32 cellular contexts compared by ENCODE assay signal in genomic region chr11:6263664-6264063, GRCh38. TPM values are rescaled to one million over a fixed set of nuclear protein-coding genes. Genes with fewer than 3 reads are reported as not detected.
"Had no signal": no experiment of that assay in that cellular context is flagged by ENCODE, and none has a peak within 500 bp of the region (broad histone marks: within the 10 kb centered on the region; RNA-seq: fewer than 3 reads in every experiment).

No MANE protein-coding gene starts in this region.

- H3K4me3 ChIP-seq: gastrocnemius medialis, lung, ovary, psoas muscle, skin epidermis, spleen, thoracic aorta, tibial nerve, upper lobe of left lung, uterus had no signal

- H3K36me3 ChIP-seq: gastrocnemius medialis, ovary, spleen, thoracic aorta, tibial nerve, upper lobe of left lung, uterus had no signal

- H3K9me3 ChIP-seq: gastrocnemius medialis, ovary, psoas muscle, spleen, thoracic aorta, tibial nerve, upper lobe of left lung, uterus had no signal

- H3K27ac ChIP-seq: epithelial cell of prostate, gastrocnemius medialis, ovary, psoas muscle, skin epidermis, spleen, thoracic aorta, tibial nerve, upper lobe of left lung, uterus had no signal

- H3K27me3 ChIP-seq: ovary, uterus had no signal

- FAIRE-seq: kidney had no signal

- ATAC-seq: effector memory CD8-positive, alpha-beta T cell; esophagus mucosa; gastrocnemius medialis; left lobe of liver; natural killer cell; psoas muscle; right cardiac atrium; stimulated activated memory B cell treated with anti-CD40 and anti-IgM and Interleukin-4, amounts not matched to agents 10 μg/mL and 1 μg/mL and 100 μg/mL, for 72 hours; stimulated activated naive CD8-positive, alpha-beta T cell treated with anti-CD3 and anti-CD28 coated beads, Interleukin-15, Interleukin-2, amounts not matched to agents 100 U/mL and 50 U/mL, for 24 hours had no signal

- DNase-seq: cortex of kidney; effector memory CD8-positive, alpha-beta T cell; foreskin fibroblast; gastrocnemius medialis; head of caudate nucleus; kidney; natural killer cell; occipital lobe; ovary; posterior cingulate gyrus; psoas muscle; right cardiac atrium; spleen; stimulated activated CD4-positive, alpha-beta T cell treated with anti-CD3 and anti-CD28 coated beads, Interleukin-4, amount 100 ng/mL, for 4 hours; stimulated activated naive CD8-positive, alpha-beta T cell treated with anti-CD3 and anti-CD28 coated beads, Interleukin-15, Interleukin-2, amounts not matched to agents 100 U/mL and 50 U/mL, for 24 hours; substantia nigra; upper lobe of left lung; uterus had no signal

RNA-seq across cellular contexts. Expression of gene CCKBR, which starts 4.0 kb away (rescaled TPM):
- total RNA-seq: dermis microvascular lymphatic vessel endothelial cell, esophagus mucosa, gastrocnemius medialis, glomerular endothelial cell, kidney, left lobe of liver, liver, lung, mononuclear cell, natural killer cell, psoas muscle, renal cortical epithelial cell, right cardiac atrium, spleen, thoracic aorta, tibial nerve, upper lobe of left lung, uterus had no signal
- polyA plus RNA-seq: liver, lung, psoas muscle, spleen had no signal

RNA-seq across cellular contexts. Expression of gene CNGA4, which starts 24.8 kb away (rescaled TPM):
- total RNA-seq: dermis microvascular lymphatic vessel endothelial cell, gastrocnemius medialis, left lobe of liver, liver, psoas muscle, thoracic aorta had no signal
- polyA plus RNA-seq: neural cell had no signal

RNA-seq across cellular contexts. Expression of gene CAVIN3, which starts 56.6 kb away (rescaled TPM):
- total RNA-seq: natural killer cell had no signal
- polyA plus RNA-seq: neural cell had no signal

RNA-seq across cellular contexts. Expression of gene C11orf42, which starts 58.3 kb away (rescaled TPM):
- total RNA-seq: dermis microvascular lymphatic vessel endothelial cell, esophagus mucosa, gastrocnemius medialis, glomerular endothelial cell, kidney, left lobe of liver, liver, lung, mononuclear cell, natural killer cell, occipital lobe, ovary, psoas muscle, renal cortical epithelial cell, right cardiac atrium, spleen, thoracic aorta, tibial nerve, upper lobe of left lung, uterus had no signal
- polyA plus RNA-seq: liver, lung, neural cell, ovary, psoas muscle, right cardiac atrium, spleen had no signal
